Comparison of ENCODE assay signal across 14 cellular contexts in genomic region chrX:123818243-123818642, GRCh38.
DNase-seq lines count a peak whose midpoint lies in the region; ATAC-seq and FAIRE-seq lines count a peak whose summit lies in the region.
"Had no signal": no experiment of that assay in that cellular context is flagged by ENCODE, and none has a peak within 500 bp of the region (broad histone marks: within the 10 kb centered on the region; RNA-seq: fewer than 3 reads in every experiment).

No MANE protein-coding gene starts in this region.

- ATAC-seq in GM18511 (IDR thresholded peaks at IDR 0.05; ENCODE audit: unreplicated experiment): no peak
- ATAC-seq in HG02970 (IDR thresholded peaks at IDR 0.05; ENCODE audit: low FRiP score, unreplicated experiment): no peak

- DNase-seq in ACHN: peak; percentile 18
- peak; percentile 54 for DNase-seq in HK-2 (ENCODE audit: unreplicated experiment)
- peak; percentile 58 for DNase-seq in amniotic epithelial cell (ENCODE audit: low read depth)
- DNase-seq in activated CD4-positive, alpha-beta T cell treated with anti-CD3 and anti-CD28 coated beads, Interleukin-2, amount 50 U/mL, for 4 hours: no peak
- no peak for DNase-seq in stimulated activated CD4-positive, alpha-beta T cell treated with anti-CD3 and anti-CD28 coated beads, Interleukin-1b, Interleukin-23, amount 100 ng/mL, for 48 hours
- DNase-seq: activated naive CD4-positive, alpha-beta T cell treated with anti-CD3 and anti-CD28 coated beads for 36 hours; central memory CD4-positive, alpha-beta T cell; midbrain; NCI-H1417 treated with DMSO at 0.1 percent for 48 hours; NCI-H526; SHP77 had no signal

- FAIRE-seq in islet of Langerhans (lab: Jason Lieb, UNC): peak; percentile 36

- in situ Hi-C loops in ACHN (cut with HindIII; ENCODE audit: low pct_ligation_motif_present, low pct_unique_long_range_greater_than_20kb, low sequenced_read_pairs): no loop called here

Comparison
In these comparisons a context has a peak if more than half of its experiments do, and no peak if none do; other contexts are left out.
1. DNase-seq: peak in ACHN (single experiment), HK-2 (single experiment) and amniotic epithelial cell (single experiment); none in activated CD4-positive, alpha-beta T cell treated with anti-CD3 and anti-CD28 coated beads, Interleukin-2, amount 50 U/mL, for 4 hours (0 of 2) and stimulated activated CD4-positive, alpha-beta T cell treated with anti-CD3 and anti-CD28 coated beads, Interleukin-1b, Interleukin-23, amount 100 ng/mL, for 48 hours (single experiment).